In genomic region chr17:77089949-77090348, GRCh38 we compare ENCODE assay signal across 8 cellular contexts. TPM values are rescaled to one million over a fixed set of nuclear protein-coding genes. Genes with fewer than 3 reads are reported as not detected.
DNase-seq lines count a peak whose midpoint lies in the region; ATAC-seq, FAIRE-seq and TF ChIP-seq lines count a peak whose summit lies in the region.
"Not testable (repeated sequence)": the region's sequence is repeated elsewhere in the genome, so short reads cannot be mapped to it uniquely, and the experiment has no call there.

No MANE protein-coding gene starts in this region.

- H3K27ac Mint-ChIP-seq in CD14-positive monocyte = peak overlapping the region; percentile 2 to 99 (median 97)
- peak overlapping the region; percentile 92 for H3K27ac Mint-ChIP-seq in activated CD8-positive, alpha-beta T cell treated with anti-CD3 and anti-CD28 coated beads for 36 hours
- H3K27ac Mint-ChIP-seq in astrocyte (ENCODE audit: unreplicated experiment) = not testable (repeated sequence)
- peak overlapping the region; percentile 97 to 99 for H3K27ac Mint-ChIP-seq in natural killer cell treated with Interleukin-12 subunit alpha and Interleukin-12 subunit beta and Interleukin-15 and Interleukin-18, amount 100 ng/mL, for 72 hours
- H3K27ac Mint-ChIP-seq in stimulated activated naive CD8-positive, alpha-beta T cell treated with anti-CD3 and anti-CD28 coated beads, Interleukin-15, Interleukin-2, amounts not matched to agents 100 ng/mL and 50 ng/mL, for 24 hours = peak overlapping the region; percentile 95

- H3K9me3 Mint-ChIP-seq in CD14-positive monocyte; activated CD8-positive, alpha-beta T cell treated with anti-CD3 and anti-CD28 coated beads for 36 hours; astrocyte (ENCODE audit: unreplicated experiment); natural killer cell treated with Interleukin-12 subunit alpha and Interleukin-12 subunit beta and Interleukin-15 and Interleukin-18, amount 100 ng/mL, for 72 hours; stimulated activated naive CD8-positive, alpha-beta T cell treated with anti-CD3 and anti-CD28 coated beads, Interleukin-15, Interleukin-2, amounts not matched to agents 100 ng/mL and 50 ng/mL, for 24 hours: not testable (repeated sequence)

- BruUV-seq in HCT116 (replicated peaks; lab: Mats Ljungman, UMichigan); PC-9 (replicated peaks; lab: Mats Ljungman, UMichigan): not testable (repeated sequence)

- not testable (repeated sequence) for H3F3A ChIP-seq in PC-9 (ENCODE audit: insufficient read depth, low read depth)

- intact Hi-C loops in CD14-positive monocyte (cut with micrococcal nuclease); activated CD8-positive, alpha-beta T cell treated with anti-CD3 and anti-CD28 coated beads for 36 hours (cut with micrococcal nuclease): not testable (repeated sequence)
- intact Hi-C loops in HCT116 (cut with micrococcal nuclease) = loop anchor here (5.0 kb wide), 2 partner anchors 107 to 387 kb away; no protein-coding TSS in a partner anchor
- intact Hi-C loops in PC-9 (cut with micrococcal nuclease; ENCODE audit: unreplicated experiment) = loop anchor here (2.0 to 10.0 kb wide), 3 partner anchors 55 to 232 kb away; no protein-coding TSS in a partner anchor
- intact Hi-C loops in left ventricle myocardium inferior (cut with micrococcal nuclease) = loop anchor here (10.0 kb wide), 1 partner anchor 115 kb away; no protein-coding TSS in a partner anchor

- H3K27ac ChIP-seq in HCT116 (ENCODE audit: low read depth, low read length) (peak overlapping the region; percentile 89; the same call in 1 of the 2 replicates), left ventricle myocardium inferior (replicated peaks) (peak overlapping the region; percentile 94)
- not testable (repeated sequence) for H3K27ac ChIP-seq in PC-9; astrocyte (ENCODE audit: low read depth, low read length)

- H3K9me2 ChIP-seq in HCT116 (ENCODE audit: insufficient read depth); PC-9 (ENCODE audit: insufficient read depth): not testable (repeated sequence)

- H3K36me3 Mint-ChIP-seq in CD14-positive monocyte = peaks cover 41 to 55% of the 10 kb centered on the region in 2 donors
- peaks cover 50% of the 10 kb centered on the region for H3K36me3 Mint-ChIP-seq in activated CD8-positive, alpha-beta T cell treated with anti-CD3 and anti-CD28 coated beads for 36 hours (ENCODE audit: low read depth)
- H3K36me3 Mint-ChIP-seq in astrocyte (ENCODE audit: low read depth, unreplicated experiment) = peaks cover 12% of the 10 kb centered on the region
- H3K36me3 Mint-ChIP-seq in natural killer cell treated with Interleukin-12 subunit alpha and Interleukin-12 subunit beta and Interleukin-15 and Interleukin-18, amount 100 ng/mL, for 72 hours = peaks cover 17% of the 10 kb centered on the region
- peaks cover 60% of the 10 kb centered on the region for H3K36me3 Mint-ChIP-seq in stimulated activated naive CD8-positive, alpha-beta T cell treated with anti-CD3 and anti-CD28 coated beads, Interleukin-15, Interleukin-2, amounts not matched to agents 100 ng/mL and 50 ng/mL, for 24 hours (ENCODE audit: low read depth)

- H3K27me3 Mint-ChIP-seq in CD14-positive monocyte (ENCODE audit: low read depth in 3 of 3) = peaks cover 4 to 15% (median 14%) of the 10 kb centered on the region in 3 donors
- H3K27me3 Mint-ChIP-seq in activated CD8-positive, alpha-beta T cell treated with anti-CD3 and anti-CD28 coated beads for 36 hours; astrocyte (ENCODE audit: low read depth, unreplicated experiment); natural killer cell treated with Interleukin-12 subunit alpha and Interleukin-12 subunit beta and Interleukin-15 and Interleukin-18, amount 100 ng/mL, for 72 hours; stimulated activated naive CD8-positive, alpha-beta T cell treated with anti-CD3 and anti-CD28 coated beads, Interleukin-15, Interleukin-2, amounts not matched to agents 100 ng/mL and 50 ng/mL, for 24 hours: not testable (repeated sequence)

- ATAC-seq in HCT116; activated CD8-positive, alpha-beta T cell treated with anti-CD3 and anti-CD28 coated beads for 36 hours; natural killer cell treated with Interleukin-12 subunit alpha and Interleukin-12 subunit beta and Interleukin-15 and Interleukin-18, amount 100 ng/mL, for 72 hours: not testable (repeated sequence)

- not testable (repeated sequence) for FAIRE-seq in astrocyte (lab: Jason Lieb, UNC)

- peaks cover 15 to 34% of the 10 kb centered on the region in 2 experiments for H3K4me1 ChIP-seq in HCT116 (ENCODE audit: control insufficient read depth in 1 of 2, insufficient read depth in 2 of 2, low read length in 2 of 2)
- H3K4me1 ChIP-seq in PC-9 (replicated peaks; ENCODE audit: insufficient read depth) = not testable (repeated sequence)
- peaks cover 17% of the 10 kb centered on the region for H3K4me1 ChIP-seq in astrocyte (ENCODE audit: insufficient read depth, low read length)
- H3K4me1 ChIP-seq in left ventricle myocardium inferior = peaks cover 71% of the 10 kb centered on the region

- not testable (repeated sequence) for H3K27me3 ChIP-seq in HCT116 (ENCODE audit: insufficient read depth, low read length); PC-9 (ENCODE audit: insufficient read depth, low read depth); astrocyte (ENCODE audit: insufficient read depth, low read length); left ventricle myocardium inferior (ENCODE audit: low read depth)

- H3K4me1 Mint-ChIP-seq in CD14-positive monocyte (peaks cover 33% of the 10 kb centered on the region), astrocyte (ENCODE audit: low read depth, unreplicated experiment) (peaks cover 11% of the 10 kb centered on the region)
- H3K4me1 Mint-ChIP-seq in activated CD8-positive, alpha-beta T cell treated with anti-CD3 and anti-CD28 coated beads for 36 hours (ENCODE audit: low read depth) = peaks cover 52% of the 10 kb centered on the region
- peaks cover 32 to 37% of the 10 kb centered on the region in 2 donors for H3K4me1 Mint-ChIP-seq in natural killer cell treated with Interleukin-12 subunit alpha and Interleukin-12 subunit beta and Interleukin-15 and Interleukin-18, amount 100 ng/mL, for 72 hours (ENCODE audit: low read depth in 2 of 2)
- H3K4me1 Mint-ChIP-seq in stimulated activated naive CD8-positive, alpha-beta T cell treated with anti-CD3 and anti-CD28 coated beads, Interleukin-15, Interleukin-2, amounts not matched to agents 100 ng/mL and 50 ng/mL, for 24 hours (ENCODE audit: low read depth) = peaks cover 58% of the 10 kb centered on the region

- H3K79me2 ChIP-seq in HCT116 (ENCODE audit: insufficient read depth, low read length) = peaks cover 61% of the 10 kb centered on the region
- H3K79me2 ChIP-seq in PC-9 (ENCODE audit: low read depth) = peaks cover 20% of the 10 kb centered on the region
- peaks cover 37% of the 10 kb centered on the region for H3K79me2 ChIP-seq in astrocyte (ENCODE audit: insufficient read depth, low read length)

- not testable (repeated sequence) for H2AFZ ChIP-seq in HCT116 (ENCODE audit: low read depth, low read length, poor library complexity, severe bottlenecking); PC-9; astrocyte (ENCODE audit: low read depth, low read length)

- not testable (repeated sequence) for TF ChIP-seq RAD21 in HCT116 (IDR thresholded peaks at IDR 0.05; ENCODE audit: low read depth)

- H3K4me2 ChIP-seq in HCT116 (ENCODE audit: low read length) = peak overlapping the region; percentile 87
- H3K4me2 ChIP-seq in PC-9 = peak overlapping the region; percentile 81
- H3K4me2 ChIP-seq in astrocyte (ENCODE audit: low read length) = peak overlapping the region; percentile 95

- DNase-seq in CD14-positive monocyte (ENCODE audit: low spot score); HCT116 (ENCODE audit: low read depth, low spot score); PC-9; activated CD8-positive, alpha-beta T cell treated with anti-CD3 and anti-CD28 coated beads for 36 hours; astrocyte (ENCODE audit: low read depth); left ventricle myocardium inferior; natural killer cell treated with Interleukin-12 subunit alpha and Interleukin-12 subunit beta and Interleukin-15 and Interleukin-18, amount 100 ng/mL, for 72 hours (ENCODE audit: low spot score): not testable (repeated sequence)

- peak overlapping the region; percentile 83 to 100 for H3K4me3 ChIP-seq in HCT116 (replicated peaks in 1 of 2; ENCODE audit: low read depth in 1 of 2, low read length in 2 of 2)
- peak overlapping the region; percentile 81; the same call in 1 of the 2 replicates for H3K4me3 ChIP-seq in PC-9
- H3K4me3 ChIP-seq in astrocyte (ENCODE audit: insufficient read depth, low read depth, low read length) = not testable (repeated sequence)
- H3K4me3 ChIP-seq in left ventricle myocardium inferior = peak overlapping the region; percentile 91

- RAD21 ChIA-PET in HCT116 (lab: Charles Lee; ENCODE audit: low non-redundant PET in 1 of 2, low total read pairs in 2 of 2, uncharacterized antibody in 2 of 2, unreplicated experiment in 2 of 2) = not testable (repeated sequence)

- peaks cover 37 to 52% of the 10 kb centered on the region in 2 experiments; a peak in 3 of 4 replicates for H3K36me3 ChIP-seq in HCT116 (ENCODE audit: control insufficient read depth in 1 of 2, insufficient read depth in 2 of 2, low read length in 2 of 2)
- H3K36me3 ChIP-seq in PC-9 (ENCODE audit: low read depth) = not testable (repeated sequence)
- H3K36me3 ChIP-seq in astrocyte (ENCODE audit: insufficient read depth, low read length) = peaks cover 17% of the 10 kb centered on the region
- H3K36me3 ChIP-seq in left ventricle myocardium inferior = peaks cover 48% of the 10 kb centered on the region

- CTCF ChIA-PET in HCT116 (lab: Charles Lee) = not testable (repeated sequence)
- CTCF ChIA-PET in PC-9 (lab: Charles Lee) = interaction anchor here (0.7 kb wide), 1 partner anchor 34 kb away, joined by 8 read pairs; no protein-coding TSS in a partner anchor
- CTCF ChIA-PET in activated CD8-positive, alpha-beta T cell treated with anti-CD3 and anti-CD28 coated beads for 36 hours (lab: Charles Lee) = interaction anchor here (0.8 to 2.6 kb wide), 3 partner anchors 39 to 167 kb away, joined by 3 to 13 read pairs (median 3); partner anchors contain the start of gene SEC14L1

- POLR2A ChIA-PET in HCT116 (lab: Charles Lee) = interaction anchor here (0.8 to 1.9 kb wide), 3 partner anchors 10 to 32 kb away, joined by 3 to 5 read pairs (median 4); no protein-coding TSS in a partner anchor
- POLR2A ChIA-PET in PC-9 (lab: Charles Lee; ENCODE audit: unreplicated experiment) = interaction anchor here (0.6 to 1.2 kb wide), 3 partner anchors 51 to 364 kb away, joined by 4 to 14 read pairs (median 12); partner anchors contain the start of genes JMJD6, METTL23 and SEC14L1
- POLR2A ChIA-PET in activated CD8-positive, alpha-beta T cell treated with anti-CD3 and anti-CD28 coated beads for 36 hours (lab: Charles Lee) = interaction anchor here (0.6 to 1.8 kb wide), 3 partner anchors 93 to 895 kb away, joined by 4 to 7 read pairs (median 5); no protein-coding TSS in a partner anchor

- not testable (repeated sequence) for H3K4me3 Mint-ChIP-seq in CD14-positive monocyte
- peak overlapping the region; percentile 90 for H3K4me3 Mint-ChIP-seq in activated CD8-positive, alpha-beta T cell treated with anti-CD3 and anti-CD28 coated beads for 36 hours
- H3K4me3 Mint-ChIP-seq in astrocyte (ENCODE audit: unreplicated experiment) = peak overlapping the region; percentile 95
- peak overlapping the region; percentile 79 for H3K4me3 Mint-ChIP-seq in natural killer cell treated with Interleukin-12 subunit alpha and Interleukin-12 subunit beta and Interleukin-15 and Interleukin-18, amount 100 ng/mL, for 72 hours
- H3K4me3 Mint-ChIP-seq in stimulated activated naive CD8-positive, alpha-beta T cell treated with anti-CD3 and anti-CD28 coated beads, Interleukin-15, Interleukin-2, amounts not matched to agents 100 ng/mL and 50 ng/mL, for 24 hours = peak overlapping the region; percentile 91

- H3K9me3 ChIP-seq in HCT116 (ENCODE audit: control insufficient read depth in 1 of 2, insufficient read depth in 1 of 2, low read depth in 1 of 2, low read length in 2 of 2); PC-9 (ENCODE audit: insufficient read depth, low read depth); astrocyte (ENCODE audit: insufficient read depth, low read depth, low read length); left ventricle myocardium inferior (replicated peaks): not testable (repeated sequence)

- not testable (repeated sequence) for H4K20me1 ChIP-seq in HCT116 (ENCODE audit: insufficient read depth); PC-9 (ENCODE audit: insufficient read depth); astrocyte (ENCODE audit: insufficient read depth, low read length)

- not testable (repeated sequence) for TF ChIP-seq CTCF in CD14-positive monocyte (IDR thresholded peaks at IDR 0.05); HCT116 (IDR thresholded peaks at IDR 0.05 in 2 of 3, conservative IDR thresholded peaks at IDR 0.05 in 1 of 3; ENCODE audit: borderline replicate concordance in 1 of 3, insufficient read depth in 1 of 3, low read depth in 2 of 3, low read length in 2 of 3); PC-9 (conservative IDR thresholded peaks at IDR 0.05); activated CD8-positive, alpha-beta T cell treated with anti-CD3 and anti-CD28 coated beads for 36 hours (IDR thresholded peaks at IDR 0.05); astrocyte (IDR thresholded peaks at IDR 0.05; ENCODE audit: insufficient read depth, low read depth, low read length); left ventricle myocardium inferior (IDR thresholded peaks at IDR 0.05; ENCODE audit: borderline replicate concordance)

- TF ChIP-seq POLR2A in HCT116 (IDR thresholded peaks at IDR 0.05; ENCODE audit: borderline replicate concordance, extremely low read depth, insufficient read depth, insufficient read length) = not testable (repeated sequence)

- H3K9ac ChIP-seq in HCT116 (ENCODE audit: low read length) (peak overlapping the region; percentile 94), astrocyte (ENCODE audit: low read length) (peak overlapping the region; percentile 95)

RNA-seq across cellular contexts. Expression of gene SEC14L1, which starts 50.8 kb away (rescaled TPM):
- polyA plus RNA-seq in CD14-positive monocyte = 10 to 100 TPM; 34.1 to 43.2 TPM
- total RNA-seq in HCT116 (2021; ENCODE audit: unreplicated experiment) (59.7 TPM), PC-9 (2021) (66.0 and 83.1 TPM in 2 replicates), astrocyte (86.7 and 93.2 TPM in 2 replicates), left ventricle myocardium inferior (55.5 TPM)
- polyA plus RNA-seq in HCT116 (2012) = 31.2 and 34.2 TPM in 2 replicates
- total RNA-seq in activated CD8-positive, alpha-beta T cell treated with anti-CD3 and anti-CD28 coated beads for 36 hours = 10 to 100 TPM; 79.7 to 91.6 TPM
- total RNA-seq in natural killer cell treated with Interleukin-12 subunit alpha and Interleukin-12 subunit beta and Interleukin-15 and Interleukin-18, amount 100 ng/mL, for 72 hours = 100 to 1,000 TPM in 1 of 2 donors, 10 to 100 TPM in 1; 91.6 to 117 TPM
